23 cellular contexts compared by ENCODE assay signal in the genomic region with DNA sequence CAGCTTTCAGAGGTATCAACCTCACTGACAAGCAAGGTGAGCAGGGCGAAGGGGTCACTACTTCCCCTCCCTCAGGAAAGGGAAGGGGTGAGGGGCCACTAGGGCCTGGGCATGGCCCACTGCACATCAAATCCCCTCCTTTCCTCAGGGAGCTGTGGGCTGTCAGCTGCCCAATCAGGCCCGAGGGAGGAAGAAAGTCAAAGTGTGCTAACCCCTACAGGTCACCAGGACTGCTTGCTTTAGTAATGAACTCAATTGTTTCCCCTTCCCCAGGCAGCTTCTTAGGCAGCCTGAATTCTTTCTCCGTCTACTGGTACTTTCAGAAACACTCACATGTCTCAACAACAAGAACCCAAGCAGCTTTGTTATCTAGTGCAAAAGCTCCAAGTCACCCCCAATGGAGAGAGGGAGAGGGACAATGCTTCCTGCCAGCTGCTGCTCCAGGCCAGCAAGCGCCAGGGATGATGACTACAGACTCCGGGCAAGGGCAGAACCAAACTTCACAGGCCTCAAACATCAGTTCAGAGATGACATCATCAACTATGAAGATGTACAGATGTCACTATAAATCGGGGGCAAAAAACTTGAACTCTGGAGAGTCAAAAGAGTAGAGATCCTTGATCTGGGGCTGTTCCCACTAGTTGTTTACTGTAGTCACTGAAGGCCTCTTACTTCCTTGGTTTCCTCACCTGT.
"Had no signal": no experiment of that assay in that cellular context is flagged by ENCODE, and none has a peak within 500 bp of the region (broad histone marks: within the 10 kb centered on the region; RNA-seq: fewer than 3 reads in every experiment).

No MANE protein-coding gene starts in this region.

- H3K27me3 Mint-ChIP-seq: activated naive CD8-positive, alpha-beta T cell treated with anti-CD3 and anti-CD28 coated beads for 36 hours had no signal

- H3K9me3 ChIP-seq: pancreas, psoas muscle, right atrium auricular region had no signal

- H3K36me3 ChIP-seq: heart right ventricle, left lung, pancreas, right atrium auricular region, upper lobe of left lung had no signal

- DNase-seq: activated CD4-positive, alpha-beta T cell treated with anti-CD3 and anti-CD28 coated beads, Interleukin-2, amount 50 U/mL, for 1 hour; activated CD4-positive, CD25-positive, alpha-beta regulatory T cell treated with anti-CD3 and anti-CD28 coated beads, Interleukin-2, amount 50 U/mL, for 72 hours; activated CD8-positive, alpha-beta T cell treated with anti-CD3 and anti-CD28 coated beads, Interleukin-2, amount 10 ng/mL, durations not matched to agents 7 days and 5 days; activated naive CD4-positive, alpha-beta T cell treated with Interleukin-2 at 50 U/mL for 16 hours; activated naive CD8-positive, alpha-beta T cell treated with anti-CD3 and anti-CD28 coated beads for 36 hours; activated T-cell treated with anti-CD3 and anti-CD28 coated beads, Interleukin-2, amount 50 U/mL, for 1 hour; amygdala; cortex of kidney; heart right ventricle; left lung; natural killer cell; pancreas; psoas muscle; stimulated activated CD4-positive, alpha-beta T cell treated with anti-CD3 and anti-CD28 coated beads, Interleukin-12 subunit alpha, Interleukin-12 subunit beta, amount 100 ng/mL, for 4 hours; stimulated activated CD4-positive, alpha-beta T cell treated with anti-CD3 and anti-CD28 coated beads, Interleukin-4, amount 100 ng/mL, for 4 hours; stimulated activated naive CD8-positive, alpha-beta T cell treated with anti-CD3 and anti-CD28 coated beads, Interleukin-15, Interleukin-2, amounts not matched to agents 100 U/mL and 50 U/mL, for 24 hours; T-cell; upper lobe of left lung had no signal

- H3K36me3 Mint-ChIP-seq: activated naive CD8-positive, alpha-beta T cell treated with anti-CD3 and anti-CD28 coated beads for 36 hours; natural killer cell; T-cell had no signal

- H3K27ac Mint-ChIP-seq: activated CD8-positive, alpha-beta T cell treated with anti-CD3 and anti-CD28 coated beads, Interleukin-2, amount 10 ng/mL, durations not matched to agents 7 days and 5 days; activated naive CD8-positive, alpha-beta T cell treated with anti-CD3 and anti-CD28 coated beads for 36 hours; activated T-helper 17 cell treated with anti-CD3 and anti-CD28 coated beads, Interleukin-2, amount 50 U/mL, for 72 hours; natural killer cell; T-cell; T-helper 2 cell treated with Interferon-gamma antibody and Interleukin-4, amounts not matched to agents 5 μg/mL and 100 μg/mL, for 36 hours had no signal

- H3K4me1 ChIP-seq: left lung, pancreas, psoas muscle, upper lobe of left lung had no signal

- H3K4me1 Mint-ChIP-seq: activated naive CD8-positive, alpha-beta T cell treated with anti-CD3 and anti-CD28 coated beads for 36 hours; activated T-helper 17 cell treated with anti-CD3 and anti-CD28 coated beads, Interleukin-2, amount 50 U/mL, for 72 hours; natural killer cell; T-cell had no signal

- ATAC-seq: activated CD8-positive, alpha-beta T cell treated with anti-CD3 and anti-CD28 coated beads, Interleukin-2, amount 10 ng/mL, durations not matched to agents 7 days and 5 days; activated T-helper 17 cell treated with anti-CD3 and anti-CD28 coated beads, Interleukin-2, amount 50 U/mL, for 72 hours; heart right ventricle; left lung; natural killer cell; pancreas; psoas muscle; stimulated activated naive CD8-positive, alpha-beta T cell treated with anti-CD3 and anti-CD28 coated beads, Interleukin-15, Interleukin-2, amounts not matched to agents 100 U/mL and 50 U/mL, for 24 hours; T-cell had no signal

- H3K27ac ChIP-seq: heart right ventricle, left lung, pancreas, psoas muscle, right atrium auricular region, upper lobe of left lung, VCaP had no signal

- H3K4me3 ChIP-seq: heart right ventricle, left lung, lung, pancreas, psoas muscle, right atrium auricular region, upper lobe of left lung had no signal

- H3K4me3 Mint-ChIP-seq: activated CD8-positive, alpha-beta T cell treated with anti-CD3 and anti-CD28 coated beads, Interleukin-2, amount 10 ng/mL, durations not matched to agents 7 days and 5 days; activated naive CD8-positive, alpha-beta T cell treated with anti-CD3 and anti-CD28 coated beads for 36 hours; activated T-helper 17 cell treated with anti-CD3 and anti-CD28 coated beads, Interleukin-2, amount 50 U/mL, for 72 hours; natural killer cell; T-cell; T-helper 2 cell treated with Interferon-gamma antibody and Interleukin-4, amounts not matched to agents 5 μg/mL and 100 μg/mL, for 36 hours had no signal

- H3K9me3 Mint-ChIP-seq: T-helper 2 cell treated with Interferon-gamma antibody and Interleukin-4, amounts not matched to agents 5 μg/mL and 100 μg/mL, for 36 hours had no signal

- H3K27me3 ChIP-seq: heart right ventricle, left lung, pancreas, right atrium auricular region, upper lobe of left lung had no signal
